Comparison of ENCODE assay signal across 8 cellular contexts in the genomic region with DNA sequence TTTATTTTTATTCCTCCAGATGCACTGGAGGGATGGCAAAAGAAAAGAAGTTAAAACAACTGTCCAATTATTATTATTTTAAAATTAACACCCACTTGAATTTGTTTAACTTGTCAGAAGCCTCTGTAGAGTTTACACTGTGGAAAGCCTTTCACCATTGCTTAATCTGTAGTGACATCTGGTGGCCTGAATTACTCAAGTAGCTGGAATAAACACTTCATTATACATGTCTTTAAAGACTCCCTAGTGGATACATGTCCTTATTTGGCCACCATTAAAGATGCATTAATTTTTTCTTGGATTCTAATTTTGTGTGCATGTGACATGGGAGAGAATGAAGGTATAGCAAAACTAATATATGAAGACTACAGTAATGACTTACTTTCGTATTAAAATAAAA.
DNase-seq lines count a peak whose midpoint lies in the region; ATAC-seq, FAIRE-seq and TF ChIP-seq lines count a peak whose summit lies in the region.

No MANE protein-coding gene starts in this region.

- H3K79me1 ChIP-seq in neuronal stem cell (ENCODE audit: low read depth, low read length), result no peaks in the 10 kb centered on the region

- no peak overlapping the region for H3K4ac ChIP-seq in neuronal stem cell (ENCODE audit: low read length)

- TF ChIP-seq CTCF in ascending aorta (IDR thresholded peaks at IDR 0.05), result peak in 1 of 3 experiments; percentile 17

- H3K9ac ChIP-seq in neuronal stem cell (ENCODE audit: low read depth, low read length, poor library complexity), result no peak overlapping the region

- WGBS in neuronal stem cell (ENCODE audit: extremely low coverage in 2 of 2, insufficient read length in 2 of 2, insufficient replicate concordance in 1 of 2), 2 donors, result no CpG with 5 or more reads among the region's 1 CpG

- H3K36me3 ChIP-seq in neuronal stem cell (replicated peaks in 1 of 2; ENCODE audit: control insufficient read depth in 2 of 2, insufficient read depth in 2 of 2, low read length in 2 of 2) (no peaks in the 10 kb centered on the region), ascending aorta (no peaks in the 10 kb centered on the region)

- H3K14ac ChIP-seq in neuronal stem cell (ENCODE audit: low read length), result no peak overlapping the region

- H2BK5ac ChIP-seq in neuronal stem cell (ENCODE audit: low read length), result no peak overlapping the region

- H3K27me3 ChIP-seq in neuronal stem cell (ENCODE audit: control insufficient read depth in 3 of 3, insufficient read depth in 3 of 3, low read depth in 1 of 3, low read length in 3 of 3), result no peaks in the 10 kb centered on the region
- H3K27me3 ChIP-seq in ascending aorta, result no peaks in the 10 kb centered on the region

- no peak overlapping the region for H2BK15ac ChIP-seq in neuronal stem cell (ENCODE audit: low read length)

- H3K9me3 ChIP-seq in neuronal stem cell (replicated peaks in 1 of 2; ENCODE audit: control insufficient read depth in 2 of 2, insufficient read depth in 1 of 2, low read depth in 1 of 2, low read length in 2 of 2) (no peaks in the 10 kb centered on the region), ascending aorta (no peaks in the 10 kb centered on the region)

- H3K18ac ChIP-seq in neuronal stem cell (ENCODE audit: low read length), result no peak overlapping the region

- H3K4me2 ChIP-seq in neuronal stem cell (ENCODE audit: insufficient read depth, low read length, poor library complexity, severe bottlenecking), result no peak overlapping the region

- ATAC-seq in HG02852 (IDR thresholded peaks at IDR 0.05; ENCODE audit: unreplicated experiment) (peak; percentile 43), HG03521 (IDR thresholded peaks at IDR 0.05; ENCODE audit: unreplicated experiment) (no peak), GM18520 (IDR thresholded peaks at IDR 0.05; ENCODE audit: unreplicated experiment) (no peak)

- H4K8ac ChIP-seq in neuronal stem cell (ENCODE audit: low read depth, low read length), result no peak overlapping the region

- intact Hi-C loops in ascending aorta (cut with DNase I), result no loop called here

- no peak overlapping the region for H3K23ac ChIP-seq in neuronal stem cell (ENCODE audit: low read depth, low read length, poor library complexity)

- H2BK120ac ChIP-seq in neuronal stem cell (ENCODE audit: low read depth, low read length), result no peak overlapping the region

- H2BK12ac ChIP-seq in neuronal stem cell (ENCODE audit: low read length), result no peak overlapping the region

- FAIRE-seq in endometrium (lab: Jason Lieb, UNC), result peak; percentile 82

- H3K27ac ChIP-seq in neuronal stem cell (replicated peaks; ENCODE audit: low read length) (no peak overlapping the region), ascending aorta (no peak overlapping the region)

- H3K4me1 ChIP-seq in neuronal stem cell (ENCODE audit: control insufficient read depth in 2 of 2, insufficient read depth in 1 of 2, low read depth in 1 of 2, low read length in 2 of 2), result peaks cover 0 to 6% of the 10 kb centered on the region in 2 donors
- H3K4me1 ChIP-seq in ascending aorta, result no peaks in the 10 kb centered on the region

- no peak overlapping the region for H2AK5ac ChIP-seq in neuronal stem cell (ENCODE audit: low read depth, low read length)

- no peak overlapping the region for H3K4me3 ChIP-seq in neuronal stem cell (ENCODE audit: low read length in 2 of 2)
- H3K4me3 ChIP-seq in ascending aorta, result no peak overlapping the region

- peak; percentile 84 for DNase-seq in DMS53 treated with DMSO at 0.1 percent for 48 hours (lab: John Stamatoyannopoulos, UW; ENCODE audit: unreplicated experiment)
- DNase-seq in NCI-H69 (lab: John Stamatoyannopoulos, UW), result peak; percentile 81
- DNase-seq in neuronal stem cell (ENCODE audit: low spot score), result peak; percentile 50
- DNase-seq in ascending aorta (ENCODE audit: low spot score in 2 of 2), result no peak

- no peak overlapping the region for H2AFZ ChIP-seq in neuronal stem cell (ENCODE audit: low read length)

- no peak overlapping the region for H4K91ac ChIP-seq in neuronal stem cell (ENCODE audit: low read depth, low read length, poor library complexity)

Comparison
In these comparisons a context has a peak if more than half of its experiments do, and no peak if none do; other contexts are left out.
1. DNase-seq: peak in DMS53 treated with DMSO at 0.1 percent for 48 hours (single experiment), NCI-H69 (single experiment) and neuronal stem cell (single experiment); none in ascending aorta (0 of 2).